7 cellular contexts compared by ENCODE assay signal in genomic region chr1:1059494-1060280, GRCh38.
A peak's percentile ranks its signal among the peaks of the same experiment; 100 is the strongest.
DNase-seq lines count a peak whose midpoint lies in the region; ATAC-seq and TF ChIP-seq lines count a peak whose summit lies in the region.

No MANE protein-coding gene starts in this region.

- DNase-seq in GM13976 (ENCODE audit: low spot score) (peak; percentile 98), NCI-H146 (lab: John Stamatoyannopoulos, UW) (peak; percentile 67), T47D (ENCODE audit: low read depth in 1 of 2, low spot score in 1 of 2) (peak; percentile 84), inferior parietal cortex (ENCODE audit: extremely low spot score) (peak; percentile 74)
- peak; percentile 94 for DNase-seq in stimulated activated CD4-positive, alpha-beta T cell treated with anti-CD3 and anti-CD28 coated beads, Interleukin-12 subunit alpha, Interleukin-12 subunit beta, amount 100 ng/mL, for 4 hours

- in situ Hi-C loops in GM13976 (cut with MboI; ENCODE audit: low sequenced_read_pairs, unreplicated experiment) (no loop called here), T47D (cut with HindIII; ENCODE audit: low pct_unique_long_range_greater_than_20kb, low sequenced_read_pairs) (no loop called here)

- no peak for TF ChIP-seq CTCF in GM13976 (IDR thresholded peaks at IDR 0.05; ENCODE audit: borderline replicate concordance, control extremely low read depth, extremely low read depth, insufficient read depth, missing control alignments)
- TF ChIP-seq CTCF in VCaP (conservative IDR thresholded peaks at IDR 0.05): peak; percentile 63

- H3K27ac ChIP-seq in VCaP: peak overlapping the region; percentile 58; the same call in 1 of the 2 replicates

- peak; percentile 48 for ATAC-seq in HG02610 (IDR thresholded peaks at IDR 0.05; ENCODE audit: unreplicated experiment)

Comparison
In these comparisons a context has a peak if more than half of its experiments do, and no peak if none do; other contexts are left out.
1. Peak in every context shown above with its lines: DNase-seq, ATAC-seq and H3K27ac ChIP-seq.